Comparison of ENCODE assay signal across 8 cellular contexts in the genomic region with DNA sequence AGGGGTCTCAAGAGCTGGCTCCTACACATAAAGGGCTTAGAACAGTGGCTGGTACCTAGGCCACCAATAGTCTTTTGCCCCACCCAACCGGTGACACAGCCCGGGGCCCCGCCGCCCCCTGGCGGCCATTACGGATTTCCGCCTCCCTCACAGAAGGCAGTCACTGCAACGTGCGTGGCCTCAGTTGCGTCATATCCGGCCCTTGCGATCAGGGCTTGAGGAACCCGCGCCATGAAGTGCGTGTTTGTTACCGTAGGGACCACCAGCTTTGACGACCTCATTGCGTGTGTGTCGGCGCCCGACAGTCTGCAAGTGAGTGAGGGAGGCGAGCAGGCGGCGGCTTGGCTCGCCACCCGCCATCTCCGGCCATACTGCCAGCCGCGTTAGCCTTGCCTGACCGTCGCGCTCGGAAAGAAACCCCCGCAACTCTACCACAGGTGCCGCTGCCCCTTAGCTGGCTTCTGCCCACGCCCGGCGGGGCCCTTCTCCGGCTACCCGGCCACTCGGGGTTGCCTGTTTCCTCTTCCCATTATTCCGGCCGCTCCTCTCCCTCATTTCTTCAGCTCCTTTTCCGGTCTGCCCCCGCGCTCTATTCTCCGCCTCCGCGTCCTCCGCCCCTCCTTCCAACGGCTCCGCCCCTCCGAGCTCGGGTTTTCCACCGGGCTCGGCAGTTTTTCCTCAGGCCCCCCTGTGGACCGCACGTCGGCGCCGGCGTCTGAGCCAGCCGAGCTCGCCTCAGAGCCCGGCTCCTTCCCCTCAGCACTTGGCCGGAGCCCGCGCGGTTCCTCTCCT. TPM values are rescaled to one million over a fixed set of nuclear protein-coding genes. Genes with fewer than 3 reads are reported as not detected.
A peak's percentile ranks its signal among the peaks of the same experiment; 100 is the strongest.
DNase-seq lines count a peak whose midpoint lies in the region; ATAC-seq, FAIRE-seq and TF ChIP-seq lines count a peak whose summit lies in the region.

ALG13 (plus strand) TSS at position 183 of the 792 bp plus-strand sequence; CDS start at position 232, 49 bp downstream.

- FAIRE-seq in HepG2 (lab: Jason Lieb, UNC): peak; percentile 36

- peak within 1 kb of the TSS; percentile 95 for H3K27ac ChIP-seq in CD4-positive, alpha-beta T cell (ENCODE audit: low read depth, low read length)
- H3K27ac ChIP-seq in HepG2 (ENCODE audit: extremely low read length, insufficient read depth, low read length): peak within 1 kb of the TSS; percentile 90

- H3K27me3 ChIP-seq in CD4-positive, alpha-beta T cell (ENCODE audit: control insufficient read depth, insufficient read depth, low read length): no peaks in the 10 kb centered on the region
- H3K27me3 ChIP-seq in HepG2 (ENCODE audit: control insufficient read depth in 1 of 2, insufficient read depth in 2 of 2, low read length in 2 of 2): no peaks in the 10 kb centered on the region

- TF ChIP-seq RAD21 in HepG2 (CRISPR knock-in tag; IDR thresholded peaks at IDR 0.05): 0 out of 2 replicates have a peak, but pooled peaks have one; percentile 15

- intact Hi-C loops in CD4-positive, alpha-beta T cell (cut with DNase I, micrococcal nuclease): loop anchor here in 1 of 2 experiments (5.0 to 10.0 kb wide), 3 partner anchors 1164 to 1946 kb away; partner anchors contain the start of genes ACSL4, AMOT and TMEM164
- intact Hi-C loops in HepG2 (cut with micrococcal nuclease; ENCODE audit: unreplicated experiment): no loop called here

- CTCF ChIA-PET in CD4-positive, alpha-beta T cell (lab: Charles Lee): interaction anchor here (0.7 to 1.5 kb wide), 4 partner anchors 41 to 577 kb away, joined by 3 to 4 read pairs (median 3); no protein-coding TSS in a partner anchor
- CTCF ChIA-PET in HepG2 (lab: Yijun Ruan, JAX; ENCODE audit: low intra/inter-chr PET ratio, low total read pairs): no interaction called here

- no peaks in the 10 kb centered on the region for H3K79me2 ChIP-seq in HepG2 (ENCODE audit: insufficient read depth, low read length)

- peak; percentile 74 to 81; a peak in 3 of 4 replicates for TF ChIP-seq POLR2A in HepG2 (IDR thresholded peaks at IDR 0.05; ENCODE audit: insufficient read depth in 1 of 2, low read depth in 2 of 2, low read length in 2 of 2)

- H4K20me1 ChIP-seq in HepG2 (ENCODE audit: insufficient read depth, low read length): no peaks in the 10 kb centered on the region

- peaks cover 0 to 4% of the 10 kb centered on the region in 2 experiments; a peak in 3 of 5 replicates for H3K36me3 ChIP-seq in HepG2 (replicated peaks in 1 of 2; ENCODE audit: control insufficient read depth in 1 of 2, insufficient read depth in 2 of 2, low read length in 2 of 2)

- TF ChIP-seq EP300 in HepG2 (IDR thresholded peaks at IDR 0.05; ENCODE audit: low read depth in 2 of 2, low read length in 2 of 2) (no peak), HepG2 (CRISPR knock-in tag; IDR thresholded peaks at IDR 0.05; ENCODE audit: borderline replicate concordance) (no peak)

- TF ChIP-seq CTCF in CD4-positive, alpha-beta T cell (IDR thresholded peaks at IDR 0.05): peak; percentile 64
- TF ChIP-seq CTCF in HepG2 (CRISPR knock-in tag; IDR thresholded peaks at IDR 0.05): peak; percentile 82

- WGBS in HepG2 (ENCODE audit: low lambda C conversion rate): under 1% methylated on average over 22 of the region's 69 CpGs

- peak; percentile 88 for ATAC-seq in CD4-positive, alpha-beta T cell (ENCODE audit: poor library complexity)
- ATAC-seq in GM19397 (IDR thresholded peaks at IDR 0.05; ENCODE audit: unreplicated experiment) (peak; percentile 99), HG03571 (IDR thresholded peaks at IDR 0.05; ENCODE audit: unreplicated experiment) (peak; percentile 97), HepG2 (peak; percentile 97)

- H3K9me3 ChIP-seq in CD4-positive, alpha-beta T cell (ENCODE audit: control insufficient read depth, low read length): no peaks in the 10 kb centered on the region
- no peaks in the 10 kb centered on the region for H3K9me3 ChIP-seq in HepG2 (ENCODE audit: low read length)

- TSS peak; percentile 95 for BruUV-seq in HepG2 (replicated peaks; lab: Mats Ljungman, UMichigan)

- peak within 1 kb of the TSS; percentile 99 for H3K27ac Mint-ChIP-seq in CD4-positive, alpha-beta T cell

- peak within 1 kb of the TSS; percentile 74 for H3K4me2 ChIP-seq in HepG2 (ENCODE audit: low read depth, low read length)

- POLR2A ChIA-PET in CD4-positive, alpha-beta T cell (lab: Charles Lee): interaction anchor here (0.6 to 1.4 kb wide), 13 partner anchors 8 to 1679 kb away, joined by 3 to 7 read pairs (median 5); partner anchors contain the start of genes AMMECR1, AMOT and LHFPL1
- POLR2A ChIA-PET in HepG2 (lab: Yijun Ruan, JAX): interaction anchor here (0.8 to 1.6 kb wide), 4 partner anchors 10 to 174 kb away, joined by 3 to 5 read pairs (median 4); no protein-coding TSS in a partner anchor

- peaks cover 9% of the 10 kb centered on the region; the same call in 1 of the 2 replicates for H3K4me1 ChIP-seq in HepG2 (ENCODE audit: insufficient read depth, low read length)

- H3K9ac ChIP-seq in HepG2 (ENCODE audit: insufficient read depth, low read depth, low read length): peak within 1 kb of the TSS; percentile 91

- H2AFZ ChIP-seq in HepG2 (ENCODE audit: low read length): no peak within 1 kb of the TSS

- DNase-seq in CD4-positive, alpha-beta T cell: peak; percentile 79 to 92 (median 83)
- peak; percentile 92 for DNase-seq in NCI-H774 (lab: John Stamatoyannopoulos, UW)
- peak; percentile 79 to 86 for DNase-seq in activated CD4-positive, alpha-beta T cell treated with anti-CD3 and anti-CD28 coated beads, Interleukin-2, amount 50 U/mL, for 48 hours
- DNase-seq in dermis microvascular lymphatic vessel endothelial cell (ENCODE audit: low read depth in 2 of 2): peak; percentile 84 to 86
- peak; percentile 80 for DNase-seq in HepG2 (ENCODE audit: low spot score)
- DNase-seq in stimulated activated CD4-positive, alpha-beta T cell treated with anti-CD3 and anti-CD28 coated beads, Interleukin-4, amount 100 ng/mL, for 1 hour: peak; percentile 84

- in situ Hi-C loops in HepG2 (cut with HindIII; ENCODE audit: extremely low pct_ligation_motif_present, low pct_unique_long_range_greater_than_20kb): no loop called here

- peaks cover 52% of the 10 kb centered on the region for H3K36me3 Mint-ChIP-seq in CD4-positive, alpha-beta T cell (ENCODE audit: low read depth)

- H3K27me3 Mint-ChIP-seq in CD4-positive, alpha-beta T cell: no peaks in the 10 kb centered on the region

- H3K9me3 Mint-ChIP-seq in CD4-positive, alpha-beta T cell: no peaks in the 10 kb centered on the region

- H3K4me3 ChIP-seq in HepG2 (replicated peaks in 1 of 3; ENCODE audit: insufficient read depth in 1 of 3, low read depth in 2 of 3, low read length in 3 of 3): peak within 1 kb of the TSS; percentile 58 to 83 (median 80)

- H3K4me3 Mint-ChIP-seq in CD4-positive, alpha-beta T cell: peak within 1 kb of the TSS; percentile 97

- peaks cover 48% of the 10 kb centered on the region for H3K4me1 Mint-ChIP-seq in CD4-positive, alpha-beta T cell (ENCODE audit: low read depth)

TF ChIP-seq in HepG2, 621 proteins besides CTCF, POLR2A, EP300 and RAD21 (continues in another document):
- TF ChIP-seq EHMT2 (IDR thresholded peaks at IDR 0.05; ENCODE audit: borderline replicate concordance, low read depth, low read length) (peak; percentile 79), TP53 (CRISPR knock-in tag; conservative IDR thresholded peaks at IDR 0.05) (no peak), FOXA3 (CRISPR knock-in tag; IDR thresholded peaks at IDR 0.05) (0 out of 2 replicates have a peak, but pooled peaks have one; percentile 21), ZBTB7B (CRISPR knock-in tag; IDR thresholded peaks at IDR 0.05) (no peak), STAG1 (CRISPR knock-in tag; IDR thresholded peaks at IDR 0.05) (peak; percentile 21; the same call in 1 of the 2 replicates), ISL2 (CRISPR knock-in tag; IDR thresholded peaks at IDR 0.05) (peak; percentile 51; the same call in 1 of the 2 replicates), CEBPG (CRISPR knock-in tag; IDR thresholded peaks at IDR 0.05) (peak; percentile 96), POLR2AphosphoS5 (IDR thresholded peaks at IDR 0.05; ENCODE audit: low read depth, low read length) (peak; percentile 37; the same call in 1 of the 2 replicates), POLR2G (IDR thresholded peaks at IDR 0.05; ENCODE audit: low read depth, low read length) (peak; percentile 82), ZNF557 (CRISPR knock-in tag; IDR thresholded peaks at IDR 0.05) (no peak), PHF21A (CRISPR knock-in tag; IDR thresholded peaks at IDR 0.05) (peak; percentile 42; the same call in 1 of the 2 replicates), ATF1 (CRISPR knock-in tag; IDR thresholded peaks at IDR 0.05) (peak; percentile 86), SALL1 (CRISPR knock-in tag; IDR thresholded peaks at IDR 0.05) (peak; percentile 34; the same call in 1 of the 2 replicates), STAT5B (CRISPR knock-in tag; IDR thresholded peaks at IDR 0.05) (no peak), HNRNPL (IDR thresholded peaks at IDR 0.05; ENCODE audit: low read depth, low read length) (peak; percentile 61; the same call in 1 of the 2 replicates)

RNA-seq across cellular contexts. Expression of gene ALG13, which starts in this region (rescaled TPM):
- total RNA-seq in CD4-positive, alpha-beta T cell: 10 to 100 TPM; 82.2 to 86.2 TPM
- 29.8 and 44.9 TPM in 2 replicates for total RNA-seq in dermis microvascular lymphatic vessel endothelial cell
- total RNA-seq in HepG2 (2016; rRNA removed; fragmentation: Illumina TruSeq; extraction: Trizol): 31.2 and 43.9 TPM in 2 replicates
- total RNA-seq in HepG2 (2016; cell fraction: cytosol; rRNA removed; fragmentation: Illumina TruSeq; extraction: Trizol; ENCODE audit: low read depth): 7.8 and 8.7 TPM in 2 replicates
- 31.2 and 44.1 TPM in 2 replicates for total RNA-seq in HepG2 (2016; cell fraction: insoluble cytoplasmic fraction; rRNA removed; fragmentation: Illumina TruSeq; extraction: Trizol)
- total RNA-seq in HepG2 (2016; cell fraction: membrane; rRNA removed; fragmentation: Illumina TruSeq; extraction: Trizol): 16.2 and 16.5 TPM in 2 replicates
- total RNA-seq in HepG2 (2016; cell fraction: nucleus; rRNA removed; fragmentation: Illumina TruSeq; extraction: Trizol): 35.9 and 37.0 TPM in 2 replicates
- 56.1 and 65.5 TPM in 2 replicates for polyA plus RNA-seq in HepG2 (2011; rRNA removed)
- 31.0 and 34.8 TPM in 2 replicates for polyA plus RNA-seq in HepG2 (2011; cell fraction: cytosol; rRNA removed)
- polyA plus RNA-seq in HepG2 (2011; cell fraction: nucleus; rRNA removed): 83.2 and 117 TPM in 2 replicates
- polyA plus RNA-seq in HepG2 (2012): 26.2 and 26.5 TPM in 2 replicates
- 9.1 and 12.5 TPM in 2 replicates for polyA plus RNA-seq in HepG2 (2016; cell fraction: cytosol; fragmentation: Illumina TruSeq; extraction: Trizol; ENCODE audit: low read depth)
- polyA plus RNA-seq in HepG2 (2016; cell fraction: insoluble cytoplasmic fraction; fragmentation: Illumina TruSeq; extraction: Trizol; ENCODE audit: low read depth): 52.7 and 62.1 TPM in 2 replicates
- polyA plus RNA-seq in HepG2 (2016; cell fraction: membrane; fragmentation: Illumina TruSeq; extraction: Trizol; ENCODE audit: low read depth): 13.2 and 19.2 TPM in 2 replicates
- polyA plus RNA-seq in HepG2 (2016; cell fraction: nucleus; fragmentation: Illumina TruSeq; extraction: Trizol; ENCODE audit: insufficient read depth, low read depth): 36.7 and 41.7 TPM in 2 replicates
- polyA minus RNA-seq in HepG2 (2011; rRNA and poly(A)+ RNA removed; ENCODE audit: low replicate concordance): 52.6 and 61.0 TPM in 2 replicates
- 12.6 and 17.7 TPM in 2 replicates for polyA minus RNA-seq in HepG2 (2011; cell fraction: cytosol; rRNA and poly(A)+ RNA removed)
- 130 and 160 TPM in 2 replicates for polyA minus RNA-seq in HepG2 (2011; cell fraction: nucleus; rRNA and poly(A)+ RNA removed)

Comparison
In these comparisons a context has a peak if more than half of its experiments do, and no peak if none do; other contexts are left out.
1. Peak in every context shown above with its lines: DNase-seq, ATAC-seq, H3K4me3 ChIP-seq and H3K27ac ChIP-seq.